11 cellular contexts compared by ENCODE assay signal in the genomic region with DNA sequence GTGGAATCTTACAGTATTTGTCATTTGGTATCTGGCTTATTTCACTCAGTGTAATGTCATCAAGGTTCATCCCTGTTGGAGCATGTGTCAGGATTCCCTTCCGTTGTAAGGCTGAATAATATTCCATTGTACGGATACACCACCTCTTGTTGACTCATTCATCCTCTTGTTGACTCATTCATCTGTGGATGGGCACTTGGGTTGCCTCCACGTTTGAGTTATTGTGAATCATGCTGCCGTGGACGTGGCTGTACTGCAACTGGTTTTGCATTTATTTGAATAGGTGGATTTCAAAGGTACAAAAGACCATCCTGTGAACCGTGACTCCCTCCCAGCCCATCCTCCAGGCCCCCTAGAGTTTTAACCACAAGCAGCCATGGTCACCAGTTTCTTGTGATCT. TPM values are rescaled to one million over a fixed set of nuclear protein-coding genes. Genes with fewer than 3 reads are reported as not detected.
DNase-seq lines count a peak whose midpoint lies in the region; ATAC-seq and TF ChIP-seq lines count a peak whose summit lies in the region.
"Had no signal": no experiment of that assay in that cellular context is flagged by ENCODE, and none has a peak within 500 bp of the region (broad histone marks: within the 10 kb centered on the region; RNA-seq: fewer than 3 reads in every experiment).

No MANE protein-coding gene starts in this region.

- BruUV-seq in Panc1 (replicated peaks; lab: Mats Ljungman, UMichigan) = no TSS peak

- H3K36me3 ChIP-seq in Panc1 (ENCODE audit: control insufficient read depth, insufficient read depth, low read length) (no peaks in the 10 kb centered on the region; the same call in 1 of the 2 replicates), tibial nerve (peaks cover 0 to 41% (median 0%) of the 10 kb centered on the region in 3 donors)

- WGBS in tibial nerve, 2 donors = 53 to 74% methylated on average over 6 of the region's 6 CpGs

- peaks cover 3% of the 10 kb centered on the region; the same call in 1 of the 2 replicates for H3K4me1 ChIP-seq in Panc1 (ENCODE audit: control insufficient read depth, insufficient read depth, low read length)
- H3K4me1 ChIP-seq in tibial nerve = no peaks in the 10 kb centered on the region

- no peaks in the 10 kb centered on the region for H3K9me3 ChIP-seq in Panc1 (ENCODE audit: control insufficient read depth, insufficient read depth, low read depth, low read length)
- H3K9me3 ChIP-seq in tibial nerve = no peaks in the 10 kb centered on the region

- DNase-seq in GM03348 (ENCODE audit: low spot score) = peak; percentile 48
- peak; percentile 74 for DNase-seq in Panc1 (ENCODE audit: low read depth, low spot score)
- DNase-seq in dermis microvascular lymphatic vessel endothelial cell (ENCODE audit: low read depth in 2 of 2) = peak; percentile 93 to 96
- peak; percentile 66 for DNase-seq in pulmonary artery endothelial cell (ENCODE audit: low read depth, low spot score)
- no peak for DNase-seq in NOMO-1 treated with dmso at 0.1 percent for 144 hours (lab: John Stamatoyannopoulos, UW; ENCODE audit: unreplicated experiment)
- DNase-seq in DMS 273 (lab: John Stamatoyannopoulos, UW; ENCODE audit: unreplicated experiment) = no peak
- DNase-seq in tibial nerve (ENCODE audit: low spot score in 2 of 2) = no peak
- DNase-seq: activated CD4-positive, alpha-beta memory T cell treated with anti-CD3 and anti-CD28 coated beads, Interleukin-2, amount 10 ng/mL, durations not matched to agents 7 days and 5 days; mesendoderm; NCI-H146 had no signal

- no peak overlapping the region for H3K27ac ChIP-seq in Panc1 (ENCODE audit: low read length)
- no peak overlapping the region for H3K27ac ChIP-seq in tibial nerve
- H3K27ac ChIP-seq: HL-60 had no signal

- TF ChIP-seq CTCF in Panc1 (IDR thresholded peaks at IDR 0.05) (no peak), tibial nerve (IDR thresholded peaks at IDR 0.05) (no peak)

- no peak for TF ChIP-seq EP300 in tibial nerve (IDR thresholded peaks at IDR 0.05)

- ATAC-seq in Panc1 = peak; percentile 75

- no peaks in the 10 kb centered on the region for H3K27me3 ChIP-seq in Panc1 (ENCODE audit: control insufficient read depth, insufficient read depth, low read length)
- no peaks in the 10 kb centered on the region for H3K27me3 ChIP-seq in tibial nerve

- POLR2A ChIA-PET in Panc1 (lab: Charles Lee) = no interaction called here

- CTCF ChIA-PET in Panc1 (lab: Charles Lee) = no interaction called here

- in situ Hi-C loops in Panc1 (cut with HindIII; ENCODE audit: low pct_unique_long_range_greater_than_20kb, low sequenced_read_pairs) = no loop called here

- no peak overlapping the region for H3K4me3 ChIP-seq in Panc1 (ENCODE audit: low read depth in 2 of 2, low read length in 2 of 2)
- no peak overlapping the region for H3K4me3 ChIP-seq in tibial nerve

- TF ChIP-seq POLR2A in tibial nerve (IDR thresholded peaks at IDR 0.05) = no peak

- intact Hi-C loops in Panc1 (cut with micrococcal nuclease; ENCODE audit: unreplicated experiment) = no loop called here

RNA-seq across cellular contexts. Expression of a gene that starts 11.9 kb away (rescaled TPM):
- 0.57 TPM for total RNA-seq in Panc1 (2021; ENCODE audit: unreplicated experiment)
- polyA plus RNA-seq in Panc1 (2012; ENCODE audit: insufficient read length) = not detected
- under 0.01 and 0.26 TPM in 2 replicates for total RNA-seq in dermis microvascular lymphatic vessel endothelial cell
- 0.25 TPM in 1 of 2 replicates, not detected in the other for total RNA-seq in pulmonary artery endothelial cell
- total RNA-seq in tibial nerve = 10 to 100 TPM in 1 of 4 donors, 1 to 10 TPM in 3; 1.0 to 10.3 (median 2.4) TPM

RNA-seq across cellular contexts. Expression of a gene that starts 15.0 kb away (rescaled TPM):
- 42.0 TPM for total RNA-seq in Panc1 (2021; ENCODE audit: unreplicated experiment)
- 46.7 TPM for polyA plus RNA-seq in Panc1 (2012; ENCODE audit: insufficient read length)
- total RNA-seq in dermis microvascular lymphatic vessel endothelial cell = 33.6 and 34.1 TPM in 2 replicates
- 36.5 and 44.8 TPM in 2 replicates for total RNA-seq in pulmonary artery endothelial cell
- total RNA-seq in tibial nerve = 10 to 100 TPM; 14.5 to 41.1 (median 29.5) TPM

Comparison
In these comparisons a context has a peak if more than half of its experiments do, and no peak if none do; other contexts are left out.
1. DNase-seq: peak in GM03348 (single experiment), Panc1 (single experiment), dermis microvascular lymphatic vessel endothelial cell (2 of 2) and pulmonary artery endothelial cell (single experiment); none in NOMO-1 treated with dmso at 0.1 percent for 144 hours (single experiment), DMS 273 (single experiment) and tibial nerve (0 of 2).